In genomic region chr2:163081754-163082153, GRCh38 we compare ENCODE assay signal across 24 cellular contexts.
"Had no signal": no experiment of that assay in that cellular context is flagged by ENCODE, and none has a peak within 500 bp of the region (broad histone marks: within the 10 kb centered on the region; RNA-seq: fewer than 3 reads in every experiment).

No MANE protein-coding gene starts in this region.

- ATAC-seq: esophagus mucosa; left cardiac atrium; sciatic nerve; stimulated activated memory B cell treated with anti-CD40 and anti-IgM and Interleukin-4, amounts not matched to agents 10 μg/mL and 1 μg/mL and 100 μg/mL, for 72 hours; stimulated activated naive CD8-positive, alpha-beta T cell treated with anti-CD3 and anti-CD28 coated beads, Interleukin-15, amount 100 ng/mL, for 72 hours had no signal

- DNase-seq: activated CD4-positive, alpha-beta T cell treated with anti-CD3 and anti-CD28 coated beads for 4 hours; activated CD4-positive, alpha-beta T cell treated with anti-CD3 and anti-CD28 coated beads, Interleukin-2, amount 50 U/mL, for 48 hours; activated CD4-positive, CD25-positive, alpha-beta regulatory T cell; activated CD8-positive, alpha-beta memory T cell treated with anti-CD3 and anti-CD28 coated beads for 24 hours; activated effector memory CD4-positive, alpha-beta T cell treated with Interleukin-2 at 50 U/mL for 16 hours; activated naive CD4-positive, alpha-beta T cell treated with Interleukin-2 at 50 U/mL for 16 hours; anterior cingulate cortex; endodermal cell; foreskin fibroblast; head of caudate nucleus; hippocampal formation; left cardiac atrium; mammary epithelial cell; naive B cell; nephron progenitor cell; retina; stimulated activated CD4-positive, alpha-beta T cell treated with anti-CD3 and anti-CD28 coated beads, Interleukin-12 subunit alpha, Interleukin-12 subunit beta, amount 100 ng/mL, for 4 hours; stimulated activated CD4-positive, alpha-beta T cell treated with anti-CD3 and anti-CD28 coated beads, Interleukin-4, amount 100 ng/mL, for 24 hours; stimulated activated naive CD8-positive, alpha-beta T cell treated with anti-CD3 and anti-CD28 coated beads, Interleukin-15, amount 100 ng/mL, for 72 hours; substantia nigra; uterus had no signal
